In genomic region chr1:162471290-162471853, GRCh38 we compare ENCODE assay signal across 22 cellular contexts. TPM values are rescaled to one million over a fixed set of nuclear protein-coding genes. Genes with fewer than 3 reads are reported as not detected.
"Had no signal": no experiment of that assay in that cellular context is flagged by ENCODE, and none has a peak within 500 bp of the region (broad histone marks: within the 10 kb centered on the region; RNA-seq: fewer than 3 reads in every experiment).

No MANE protein-coding gene starts in this region.

- DNase-seq: activated CD4-positive, alpha-beta T cell treated with anti-CD3 and anti-CD28 coated beads, Interleukin-2, amount 50 U/mL, for 4 hours; activated naive CD4-positive, alpha-beta T cell; activated naive CD8-positive, alpha-beta T cell treated with anti-CD3 and anti-CD28 coated beads, Interleukin-2, amount 10 ng/mL, durations not matched to agents 7 days and 5 days; activated T-cell treated with anti-CD3 and anti-CD28 coated beads for 4 hours; esophagus squamous epithelium; hippocampal formation; islet precursor cell; mammary epithelial cell; mucosa of descending colon; naive thymus-derived CD4-positive, alpha-beta T cell; stimulated activated CD4-positive, alpha-beta T cell treated with anti-CD3 and anti-CD28 coated beads, Interleukin-1b, Interleukin-23, amount 100 ng/mL, for 48 hours; stomach; testis; upper lobe of left lung had no signal

- H3K4me1 ChIP-seq: parathyroid adenoma, stomach, testis, upper lobe of left lung had no signal

- H3K27me3 ChIP-seq: esophagus squamous epithelium, stomach, testis, upper lobe of left lung had no signal

- H3K79me2 ChIP-seq: parathyroid adenoma had no signal

- H3K4me3 ChIP-seq: coronary artery, esophagus squamous epithelium, mucosa of descending colon, stomach, testis, upper lobe of left lung had no signal

- H3K9me3 ChIP-seq: esophagus squamous epithelium, mucosa of descending colon, neutrophil, testis, upper lobe of left lung had no signal

- ATAC-seq: activated CD4-positive, CD25-positive, alpha-beta regulatory T cell treated with anti-CD3 and anti-CD28 coated beads, Interleukin-2, amount 50 U/mL, for 24 hours; left lobe of liver; mucosa of descending colon; naive thymus-derived CD4-positive, alpha-beta T cell had no signal

- H3K36me3 ChIP-seq: esophagus squamous epithelium, neutrophil, stomach, upper lobe of left lung had no signal

- H3K9ac ChIP-seq: parathyroid adenoma had no signal

- H2AFZ ChIP-seq: parathyroid adenoma had no signal

- FAIRE-seq: endothelial cell of umbilical vein had no signal

- H3K27ac ChIP-seq: coronary artery, esophagus squamous epithelium, neutrophil, parathyroid adenoma, stomach, testis, upper lobe of left lung had no signal

RNA-seq across cellular contexts. Expression of gene SH2D1B, which starts 59.4 kb away (rescaled TPM):
- total RNA-seq: activated naive CD8-positive, alpha-beta T cell treated with anti-CD3 and anti-CD28 coated beads, Interleukin-2, amount 10 ng/mL, durations not matched to agents 7 days and 5 days; endothelial cell of umbilical vein; fibroblast of villous mesenchyme; glomerular endothelial cell; mammary epithelial cell had no signal
- polyA plus RNA-seq: endothelial cell of umbilical vein had no signal
